Comparison of ENCODE assay signal across 1 cellular context in the genomic region with DNA sequence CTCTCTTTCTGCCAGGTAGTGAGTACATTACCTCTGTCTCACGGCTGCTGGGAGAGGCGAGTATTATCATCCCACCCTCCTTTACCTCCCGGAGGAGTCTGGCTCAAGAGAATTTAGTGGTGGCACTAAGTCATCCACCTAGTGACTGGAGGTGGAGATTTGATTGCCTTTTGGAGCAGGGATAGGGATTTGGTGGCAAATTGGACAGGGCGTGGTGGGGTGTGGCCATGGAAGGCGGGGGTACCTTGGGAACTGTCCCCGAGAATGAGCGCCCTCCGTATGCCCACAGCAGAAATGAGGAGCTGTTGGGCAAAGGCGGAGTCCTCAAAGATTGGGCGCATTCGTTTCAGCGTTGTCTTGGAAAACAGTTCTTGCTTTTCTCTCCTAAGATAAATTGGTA.
TF ChIP-seq lines count a peak whose summit lies in the region.

No MANE protein-coding gene starts in this region.

TF ChIP-seq in A549, 52 proteins besides CTCF, POLR2A, EP300 and RAD21 (continued from another document):
- TF ChIP-seq JUNB (IDR thresholded peaks at IDR 0.05) (no peak), HOXA7 (CRISPR knock-in tag; IDR thresholded peaks at IDR 0.05) (no peak), EHF (CRISPR knock-in tag; IDR thresholded peaks at IDR 0.05) (no peak)
- TF ChIP-seq, protein P1, sequence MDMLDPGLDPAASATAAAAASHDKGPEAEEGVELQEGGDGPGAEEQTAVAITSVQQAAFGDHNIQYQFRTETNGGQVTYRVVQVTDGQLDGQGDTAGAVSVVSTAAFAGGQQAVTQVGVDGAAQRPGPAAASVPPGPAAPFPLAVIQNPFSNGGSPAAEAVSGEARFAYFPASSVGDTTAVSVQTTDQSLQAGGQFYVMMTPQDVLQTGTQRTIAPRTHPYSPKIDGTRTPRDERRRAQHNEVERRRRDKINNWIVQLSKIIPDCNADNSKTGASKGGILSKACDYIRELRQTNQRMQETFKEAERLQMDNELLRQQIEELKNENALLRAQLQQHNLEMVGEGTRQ (IDR thresholded peaks at IDR 0.05), result no peak
- TF ChIP-seq, protein P2, sequence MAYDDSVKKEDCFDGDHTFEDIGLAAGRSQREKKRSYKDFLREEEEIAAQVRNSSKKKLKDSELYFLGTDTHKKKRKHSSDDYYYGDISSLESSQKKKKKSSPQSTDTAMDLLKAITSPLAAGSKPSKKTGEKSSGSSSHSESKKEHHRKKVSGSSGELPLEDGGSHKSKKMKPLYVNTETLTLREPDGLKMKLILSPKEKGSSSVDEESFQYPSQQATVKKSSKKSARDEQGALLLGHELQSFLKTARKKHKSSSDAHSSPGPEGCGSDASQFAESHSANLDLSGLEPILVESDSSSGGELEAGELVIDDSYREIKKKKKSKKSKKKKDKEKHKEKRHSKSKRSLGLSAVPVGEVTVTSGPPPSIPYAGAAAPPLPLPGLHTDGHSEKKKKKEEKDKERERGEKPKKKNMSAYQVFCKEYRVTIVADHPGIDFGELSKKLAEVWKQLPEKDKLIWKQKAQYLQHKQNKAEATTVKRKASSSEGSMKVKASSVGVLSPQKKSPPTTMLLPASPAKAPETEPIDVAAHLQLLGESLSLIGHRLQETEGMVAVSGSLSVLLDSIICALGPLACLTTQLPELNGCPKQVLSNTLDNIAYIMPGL (CRISPR knock-in tag; IDR thresholded peaks at IDR 0.05; ENCODE audit: borderline replicate concordance), result no peak
